1 cellular context compared by ENCODE assay signal in the genomic region with DNA sequence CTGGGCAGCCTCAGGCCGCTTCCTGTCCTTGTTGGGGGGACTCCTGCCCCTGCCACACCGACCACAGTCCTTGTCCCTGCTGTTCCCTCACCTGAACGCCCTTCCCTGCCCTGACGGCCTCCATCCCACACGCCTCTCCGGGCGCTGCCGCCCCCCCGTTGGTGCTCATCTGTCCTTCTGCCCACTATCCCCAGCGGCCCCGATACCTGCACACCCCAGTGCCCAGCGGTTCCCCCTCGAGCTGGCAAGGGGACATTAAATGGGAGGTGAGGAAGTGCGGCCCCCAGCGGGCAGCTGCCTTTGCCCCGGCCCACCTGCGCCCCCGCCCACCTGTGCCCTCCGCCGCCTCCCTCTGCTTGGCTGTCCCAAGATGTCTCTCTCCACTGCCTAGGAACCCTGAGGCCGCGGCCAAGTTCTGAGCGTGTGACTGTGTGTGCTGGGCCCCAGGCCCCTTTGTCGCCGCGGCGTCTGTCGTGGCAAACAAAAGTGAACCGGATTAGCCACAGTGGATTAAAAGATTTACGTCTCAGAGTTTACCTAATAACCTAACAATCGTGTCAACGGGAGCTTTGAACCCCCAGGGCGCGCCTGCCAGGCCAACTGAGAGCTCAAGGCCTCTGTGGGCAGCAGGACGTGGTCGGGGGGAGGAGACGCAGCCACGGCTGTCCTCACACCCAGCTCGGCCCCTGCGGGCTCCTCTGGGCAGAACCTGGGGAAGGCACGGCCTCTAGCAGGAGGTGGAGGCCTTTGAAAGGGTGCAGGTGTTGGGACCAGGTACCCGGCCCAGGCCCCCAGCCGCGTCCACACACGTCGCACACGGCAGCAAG.
A peak's percentile ranks its signal among the peaks of the same experiment; 100 is the strongest.
TF ChIP-seq lines count a peak whose summit lies in the region.

No MANE protein-coding gene starts in this region.

TF ChIP-seq in HepG2, 621 proteins besides CTCF, POLR2A, EP300 and RAD21 (continued from another document):
- TF ChIP-seq ZNF7 (CRISPR knock-in tag; IDR thresholded peaks at IDR 0.05) (no peak), PPARG (CRISPR knock-in tag; conservative IDR thresholded peaks at IDR 0.05) (no peak), ZNF768 (CRISPR knock-in tag; IDR thresholded peaks at IDR 0.05) (0 out of 2 replicates have a peak, but pooled peaks have one; percentile 7), SMAD1 (CRISPR knock-in tag; IDR thresholded peaks at IDR 0.05; ENCODE audit: borderline replicate concordance, low read depth) (0 out of 2 replicates have a peak, but pooled peaks have one; percentile 19), MAFG (CRISPR knock-in tag; IDR thresholded peaks at IDR 0.05) (no peak), MYPOP (CRISPR knock-in tag; IDR thresholded peaks at IDR 0.05) (no peak), XBP1 (CRISPR knock-in tag; IDR thresholded peaks at IDR 0.05) (no peak), ZNF44 (CRISPR knock-in tag; IDR thresholded peaks at IDR 0.05) (no peak), ZNF747 (CRISPR knock-in tag; IDR thresholded peaks at IDR 0.05; ENCODE audit: borderline replicate concordance) (0 out of 2 replicates have a peak, but pooled peaks have one; percentile 30), HNF4A (CRISPR knock-in tag; IDR thresholded peaks at IDR 0.05) (peak; percentile 40), ZNF350 (CRISPR knock-in tag; IDR thresholded peaks at IDR 0.05; ENCODE audit: borderline replicate concordance, low read depth) (no peak), ZNF557 (CRISPR knock-in tag; IDR thresholded peaks at IDR 0.05) (no peak), TAF1 (CRISPR knock-in tag; IDR thresholded peaks at IDR 0.05) (no peak), MXD1 (CRISPR knock-in tag; IDR thresholded peaks at IDR 0.05) (0 out of 2 replicates have a peak, but pooled peaks have one; percentile 10), RARA (CRISPR knock-in tag; IDR thresholded peaks at IDR 0.05) (peak; percentile 39; the same call in 1 of the 2 replicates), KDM4B (CRISPR knock-in tag; IDR thresholded peaks at IDR 0.05) (no peak), TP53 (CRISPR knock-in tag; conservative IDR thresholded peaks at IDR 0.05) (no peak), ZNF570 (CRISPR knock-in tag; IDR thresholded peaks at IDR 0.05; ENCODE audit: borderline replicate concordance) (no peak), ZNF431 (CRISPR knock-in tag; IDR thresholded peaks at IDR 0.05; ENCODE audit: borderline replicate concordance, low read depth) (0 out of 2 replicates have a peak, but pooled peaks have one; percentile 26), ZSCAN12 (CRISPR knock-in tag; IDR thresholded peaks at IDR 0.05) (no peak), RBAK (CRISPR knock-in tag; IDR thresholded peaks at IDR 0.05) (no peak), MED1 (CRISPR knock-in tag; IDR thresholded peaks at IDR 0.05) (peak; percentile 92), ZBTB3 (CRISPR knock-in tag; IDR thresholded peaks at IDR 0.05; ENCODE audit: borderline replicate concordance, low read depth) (no peak), GATAD2A (CRISPR knock-in tag; IDR thresholded peaks at IDR 0.05) (peak; percentile 53), JUND (CRISPR knock-in tag; IDR thresholded peaks at IDR 0.05) (no peak), CBX1 (IDR thresholded peaks at IDR 0.05; ENCODE audit: low read depth) (no peak), SNAPC2 (CRISPR knock-in tag; IDR thresholded peaks at IDR 0.05) (no peak)
- TF ChIP-seq, protein P1, sequence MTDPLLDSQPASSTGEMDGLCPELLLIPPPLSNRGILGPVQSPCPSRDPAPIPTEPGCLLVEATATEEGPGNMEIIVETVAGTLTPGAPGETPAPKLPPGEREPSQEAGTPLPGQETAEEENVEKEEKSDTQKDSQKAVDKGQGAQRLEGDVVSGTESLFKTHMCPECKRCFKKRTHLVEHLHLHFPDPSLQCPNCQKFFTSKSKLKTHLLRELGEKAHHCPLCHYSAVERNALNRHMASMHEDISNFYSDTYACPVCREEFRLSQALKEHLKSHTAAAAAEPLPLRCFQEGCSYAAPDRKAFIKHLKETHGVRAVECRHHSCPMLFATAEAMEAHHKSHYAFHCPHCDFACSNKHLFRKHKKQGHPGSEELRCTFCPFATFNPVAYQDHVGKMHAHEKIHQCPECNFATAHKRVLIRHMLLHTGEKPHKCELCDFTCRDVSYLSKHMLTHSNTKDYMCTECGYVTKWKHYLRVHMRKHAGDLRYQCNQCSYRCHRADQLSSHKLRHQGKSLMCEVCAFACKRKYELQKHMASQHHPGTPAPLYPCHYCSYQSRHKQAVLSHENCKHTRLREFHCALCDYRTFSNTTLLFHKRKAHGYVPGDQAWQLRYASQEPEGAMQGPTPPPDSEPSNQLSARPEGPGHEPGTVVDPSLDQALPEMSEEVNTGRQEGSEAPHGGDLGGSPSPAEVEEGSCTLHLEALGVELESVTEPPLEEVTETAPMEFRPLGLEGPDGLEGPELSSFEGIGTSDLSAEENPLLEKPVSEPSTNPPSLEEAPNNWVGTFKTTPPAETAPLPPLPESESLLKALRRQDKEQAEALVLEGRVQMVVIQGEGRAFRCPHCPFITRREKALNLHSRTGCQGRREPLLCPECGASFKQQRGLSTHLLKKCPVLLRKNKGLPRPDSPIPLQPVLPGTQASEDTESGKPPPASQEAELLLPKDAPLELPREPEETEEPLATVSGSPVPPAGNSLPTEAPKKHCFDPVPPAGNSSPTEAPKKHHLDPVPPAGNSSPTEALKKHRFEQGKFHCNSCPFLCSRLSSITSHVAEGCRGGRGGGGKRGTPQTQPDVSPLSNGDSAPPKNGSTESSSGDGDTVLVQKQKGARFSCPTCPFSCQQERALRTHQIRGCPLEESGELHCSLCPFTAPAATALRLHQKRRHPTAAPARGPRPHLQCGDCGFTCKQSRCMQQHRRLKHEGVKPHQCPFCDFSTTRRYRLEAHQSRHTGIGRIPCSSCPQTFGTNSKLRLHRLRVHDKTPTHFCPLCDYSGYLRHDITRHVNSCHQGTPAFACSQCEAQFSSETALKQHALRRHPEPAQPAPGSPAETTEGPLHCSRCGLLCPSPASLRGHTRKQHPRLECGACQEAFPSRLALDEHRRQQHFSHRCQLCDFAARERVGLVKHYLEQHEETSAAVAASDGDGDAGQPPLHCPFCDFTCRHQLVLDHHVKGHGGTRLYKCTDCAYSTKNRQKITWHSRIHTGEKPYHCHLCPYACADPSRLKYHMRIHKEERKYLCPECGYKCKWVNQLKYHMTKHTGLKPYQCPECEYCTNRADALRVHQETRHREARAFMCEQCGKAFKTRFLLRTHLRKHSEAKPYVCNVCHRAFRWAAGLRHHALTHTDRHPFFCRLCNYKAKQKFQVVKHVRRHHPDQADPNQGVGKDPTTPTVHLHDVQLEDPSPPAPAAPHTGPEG (CRISPR knock-in tag; IDR thresholded peaks at IDR 0.05): no peak
- TF ChIP-seq, protein P2, sequence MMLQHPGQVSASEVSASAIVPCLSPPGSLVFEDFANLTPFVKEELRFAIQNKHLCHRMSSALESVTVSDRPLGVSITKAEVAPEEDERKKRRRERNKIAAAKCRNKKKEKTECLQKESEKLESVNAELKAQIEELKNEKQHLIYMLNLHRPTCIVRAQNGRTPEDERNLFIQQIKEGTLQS (CRISPR knock-in tag; IDR thresholded peaks at IDR 0.05): no peak
- TF ChIP-seq, protein P3, sequence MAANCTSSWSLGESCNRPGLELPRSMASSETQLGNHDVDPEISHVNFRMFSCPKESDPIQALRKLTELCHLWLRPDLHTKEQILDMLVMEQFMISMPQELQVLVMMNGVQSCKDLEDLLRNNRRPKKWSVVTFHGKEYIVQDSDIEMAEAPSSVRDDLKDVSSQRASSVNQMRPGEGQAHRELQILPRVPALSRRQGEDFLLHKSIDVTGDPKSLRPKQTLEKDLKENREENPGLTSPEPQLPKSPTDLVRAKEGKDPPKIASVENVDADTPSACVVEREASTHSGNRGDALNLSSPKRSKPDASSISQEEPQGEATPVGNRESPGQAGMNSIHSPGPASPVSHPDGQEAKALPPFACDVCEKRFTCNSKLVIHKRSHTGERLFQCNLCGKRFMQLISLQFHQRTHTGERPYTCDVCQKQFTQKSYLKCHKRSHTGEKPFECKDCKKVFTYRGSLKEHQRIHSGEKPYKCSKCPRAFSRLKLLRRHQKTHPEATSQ (CRISPR knock-in tag; IDR thresholded peaks at IDR 0.05; ENCODE audit: borderline replicate concordance): no peak
- TF ChIP-seq, protein P4, sequence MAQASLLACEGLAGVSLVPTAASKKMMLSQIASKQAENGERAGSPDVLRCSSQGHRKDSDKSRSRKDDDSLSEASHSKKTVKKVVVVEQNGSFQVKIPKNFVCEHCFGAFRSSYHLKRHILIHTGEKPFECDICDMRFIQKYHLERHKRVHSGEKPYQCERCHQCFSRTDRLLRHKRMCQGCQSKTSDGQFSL (CRISPR knock-in tag; IDR thresholded peaks at IDR 0.05): no peak
TF ChIP-seq in HepG2: peak in this region for 77.
